29 cellular contexts compared by ENCODE assay signal in genomic region chr18:10264260-10264659, GRCh38.
"Had no signal": no experiment of that assay in that cellular context is flagged by ENCODE, and none has a peak within 500 bp of the region (broad histone marks: within the 10 kb centered on the region; RNA-seq: fewer than 3 reads in every experiment).

No MANE protein-coding gene starts in this region.

- H3K27ac ChIP-seq: adrenal gland, ascending aorta, brain microvascular endothelial cell, foreskin keratinocyte, hepatocyte, left lung, neutrophil, ovary, psoas muscle, right atrium auricular region, upper lobe of left lung had no signal

- H3K79me2 ChIP-seq: hepatocyte had no signal

- H3K27me3 Mint-ChIP-seq: activated CD4-positive, alpha-beta T cell treated with anti-CD3 and anti-CD28 coated beads for 36 hours; activated naive CD8-positive, alpha-beta T cell had no signal

- H3K36me3 ChIP-seq: adrenal gland, ascending aorta, brain microvascular endothelial cell, left lung, neutrophil, ovary, right atrium auricular region, upper lobe of left lung had no signal

- ATAC-seq: activated CD4-positive, alpha-beta T cell treated with anti-CD3 and anti-CD28 coated beads for 36 hours; activated T-cell treated with anti-CD3 and anti-CD28 coated beads, Interleukin-2, amount 50 U/mL, for 4 hours; foreskin keratinocyte; left lung; psoas muscle; stimulated activated naive CD8-positive, alpha-beta T cell treated with anti-CD3 and anti-CD28 coated beads, Interleukin-15, Interleukin-2, amounts not matched to agents 100 U/mL and 50 U/mL, for 24 hours had no signal

- H3K27ac Mint-ChIP-seq: activated CD4-positive, alpha-beta T cell treated with anti-CD3 and anti-CD28 coated beads for 36 hours; activated naive CD8-positive, alpha-beta T cell; activated T-helper 2 cell treated with anti-CD3 and anti-CD28 coated beads, Interferon-gamma antibody, Interleukin-2, Interleukin-4, amounts not matched to agents 10 μg/mL and 5 μg/mL and 100 μg/mL, durations not matched to agents 14 hours and 24 hours and 36 hours; immature natural killer cell; nephron had no signal

- H3K9me3 ChIP-seq: adrenal gland, ascending aorta, left lung, neutrophil, ovary, psoas muscle, right atrium auricular region, upper lobe of left lung had no signal

- H2AFZ ChIP-seq: hepatocyte had no signal

- H3K9me3 Mint-ChIP-seq: activated T-cell treated with anti-CD3 and anti-CD28 coated beads, Interleukin-2, amount 50 U/mL, for 4 hours; activated T-helper 2 cell treated with anti-CD3 and anti-CD28 coated beads, Interferon-gamma antibody, Interleukin-2, Interleukin-4, amounts not matched to agents 10 μg/mL and 5 μg/mL and 100 μg/mL, durations not matched to agents 14 hours and 24 hours and 36 hours had no signal

- H3K4me2 ChIP-seq: hepatocyte had no signal

- H3K36me3 Mint-ChIP-seq: activated naive CD8-positive, alpha-beta T cell; immature natural killer cell had no signal

- DNase-seq: activated CD4-positive, alpha-beta T cell treated with anti-CD3 and anti-CD28 coated beads for 36 hours; activated CD4-positive, alpha-beta T cell treated with anti-CD3 and anti-CD28 coated beads, Interleukin-2, amount 50 U/mL, for 4 hours; activated CD8-positive, alpha-beta memory T cell treated with anti-CD3 and anti-CD28 coated beads for 24 hours; activated CD8-positive, alpha-beta memory T cell treated with anti-CD3 and anti-CD28 coated beads, Interleukin-2, amount 50 U/mL, for 4 hours; activated naive CD4-positive, alpha-beta T cell; activated T-cell treated with anti-CD3 and anti-CD28 coated beads, Interleukin-2, amount 50 U/mL, for 4 hours; adrenal gland; brain microvascular endothelial cell; central memory CD4-positive, alpha-beta T cell; dermis blood vessel endothelial cell; effector CD8-positive, alpha-beta T cell; foreskin keratinocyte; glutamatergic neuron; immature natural killer cell; left lung; midbrain; ovary; psoas muscle; stimulated activated CD4-positive, alpha-beta T cell treated with anti-CD3 and anti-CD28 coated beads, Interleukin-4, amount 100 ng/mL, for 24 hours; stimulated activated naive CD8-positive, alpha-beta T cell treated with anti-CD3 and anti-CD28 coated beads, Interleukin-15, Interleukin-2, amounts not matched to agents 100 U/mL and 50 U/mL, for 24 hours; T-helper 9 cell had no signal

- H3K4me3 ChIP-seq: adrenal gland, ascending aorta, hepatocyte, left lung, ovary, psoas muscle, right atrium auricular region, upper lobe of left lung had no signal

- H3K4me1 Mint-ChIP-seq: activated CD4-positive, alpha-beta T cell treated with anti-CD3 and anti-CD28 coated beads for 36 hours; immature natural killer cell had no signal

- H3K4me3 Mint-ChIP-seq: activated CD4-positive, alpha-beta T cell treated with anti-CD3 and anti-CD28 coated beads for 36 hours; activated naive CD8-positive, alpha-beta T cell; activated T-cell treated with anti-CD3 and anti-CD28 coated beads, Interleukin-2, amount 50 U/mL, for 4 hours; immature natural killer cell; nephron had no signal

- H3K4me1 ChIP-seq: psoas muscle had no signal

- H3K27me3 ChIP-seq: adrenal gland, ascending aorta, brain microvascular endothelial cell, foreskin keratinocyte, hepatocyte, left lung, neutrophil, ovary, right atrium auricular region, upper lobe of left lung had no signal
